ENCODE assay signal across 34 cellular contexts in genomic region chr2:118291481-118291880, GRCh38.
DNase-seq lines count a peak whose midpoint lies in the region; FAIRE-seq and TF ChIP-seq lines count a peak whose summit lies in the region.
"Had no signal": no experiment of that assay in that cellular context is flagged by ENCODE, and none has a peak within 500 bp of the region (broad histone marks: within the 10 kb centered on the region; RNA-seq: fewer than 3 reads in every experiment).

No MANE protein-coding gene starts in this region.

- H3K36me3 ChIP-seq in breast epithelium: no peaks in the 10 kb centered on the region
- H3K36me3 ChIP-seq: heart right ventricle, right atrium auricular region, SJCRH30, WERI-Rb-1 had no signal

- H3K27me3 Mint-ChIP-seq in MCF 10A (ENCODE audit: insufficient read depth, unreplicated experiment): peaks cover 18% of the 10 kb centered on the region

- POLR2A ChIA-PET in MCF 10A (lab: Yijun Ruan, JAX): no interaction called here

- BruUV-seq in MCF 10A (replicated peaks; lab: Mats Ljungman, UMichigan): no TSS peak

- no peak overlapping the region for H3K27ac Mint-ChIP-seq in MCF 10A (ENCODE audit: low read depth, unreplicated experiment)
- H3K27ac Mint-ChIP-seq: activated naive CD8-positive, alpha-beta T cell treated with anti-CD3 and anti-CD28 coated beads for 36 hours; CD4-positive, CD25-positive, alpha-beta regulatory T cell had no signal

- no peak for TF ChIP-seq POLR2A in breast epithelium (IDR thresholded peaks at IDR 0.05)

- DNase-seq in MCF 10A (ENCODE audit: unreplicated experiment) (peak; percentile 14), breast epithelium (ENCODE audit: low spot score in 2 of 2) (no peak), NCI-H446 (lab: John Stamatoyannopoulos, UW) (peak; percentile 38 to 86), coronary artery (ENCODE audit: low spot score) (peak; percentile 16), stromal cell of bone marrow (ENCODE audit: low read depth) (peak; percentile 37), urothelium cell line (ENCODE audit: low spot score) (no peak), NCI-H2081 treated with DMSO at 0.1 percent for 48 hours (lab: John Stamatoyannopoulos, UW) (no peak)
- DNase-seq in activated naive CD4-positive, alpha-beta T cell treated with anti-CD3 and anti-CD28 coated beads, Interleukin-2, amount 50 U/mL, for 16 hours: no peak
- DNase-seq: 8988T; activated CD4-positive, alpha-beta T cell treated with anti-CD3 and anti-CD28 coated beads for 48 hours; activated CD8-positive, alpha-beta memory T cell treated with anti-CD3 and anti-CD28 coated beads for 24 hours; activated effector memory CD4-positive, alpha-beta T cell treated with Interleukin-2 at 50 U/mL for 16 hours; activated naive CD8-positive, alpha-beta T cell treated with anti-CD3 and anti-CD28 coated beads for 36 hours; AML-193; anterior cingulate cortex; CD4-positive, CD25-positive, alpha-beta regulatory T cell; DMS79 treated with DMSO at 0.1 percent for 48 hours; erythroblast; foreskin keratinocyte; HCEC 1CT; heart right ventricle; NCI-H1417 treated with DMSO at 0.1 percent for 48 hours; NCI-H2081; NCI-H226; NCI-H748 treated with DMSO at 0.1 percent for 48 hours; SJCRH30; stimulated activated naive CD8-positive, alpha-beta T cell treated with anti-CD3 and anti-CD28 coated beads, Interleukin-15, Interleukin-2, amounts not matched to agents 100 U/mL and 50 U/mL, for 24 hours; T1000; testis; WERI-Rb-1 had no signal

- H3K9me3 Mint-ChIP-seq in MCF 10A (ENCODE audit: unreplicated experiment): no peaks in the 10 kb centered on the region
- H3K9me3 Mint-ChIP-seq: activated naive CD8-positive, alpha-beta T cell treated with anti-CD3 and anti-CD28 coated beads for 36 hours had no signal

- TF ChIP-seq CTCF in MCF 10A (IDR thresholded peaks at IDR 0.05; ENCODE audit: unreplicated experiment) (no peak), breast epithelium (IDR thresholded peaks at IDR 0.05) (no peak), coronary artery (IDR thresholded peaks at IDR 0.05) (no peak)

- H3K27ac ChIP-seq in breast epithelium (no peak overlapping the region), coronary artery (no peak overlapping the region)
- H3K27ac ChIP-seq: foreskin keratinocyte, heart right ventricle, right atrium auricular region, SJCRH30, testis, WERI-Rb-1 had no signal

- no peaks in the 10 kb centered on the region for H3K36me3 Mint-ChIP-seq in MCF 10A (ENCODE audit: insufficient read depth, unreplicated experiment)
- H3K36me3 Mint-ChIP-seq: activated naive CD8-positive, alpha-beta T cell treated with anti-CD3 and anti-CD28 coated beads for 36 hours; CD4-positive, CD25-positive, alpha-beta regulatory T cell had no signal

- no peaks in the 10 kb centered on the region for H3K9me3 ChIP-seq in breast epithelium
- H3K9me3 ChIP-seq: heart right ventricle, right atrium auricular region, SJCRH30, testis had no signal

- H3K4me3 ChIP-seq in breast epithelium (no peak overlapping the region), coronary artery (no peak overlapping the region)
- H3K4me3 ChIP-seq: heart right ventricle, right atrium auricular region, SJCRH30, smooth muscle cell, testis had no signal

- no peaks in the 10 kb centered on the region for H3K4me1 ChIP-seq in breast epithelium
- H3K4me1 ChIP-seq: foreskin keratinocyte, heart right ventricle, right atrium auricular region, SJCRH30 had no signal

- intact Hi-C loops in MCF 10A (cut with micrococcal nuclease) (loop anchor here (5.0 kb wide), 1 partner anchor 49 kb away; no protein-coding TSS in a partner anchor), breast epithelium (cut with DNase I; ENCODE audit: low total_unique reads) (no loop called here)

- FAIRE-seq in urothelium cell line (lab: Jason Lieb, UNC): no peak
- FAIRE-seq: HTR-8/SVneo, keratinocyte had no signal

- H3K27me3 ChIP-seq in breast epithelium: no peaks in the 10 kb centered on the region
- H3K27me3 ChIP-seq: right atrium auricular region, SJCRH30, testis had no signal

- H3K4me1 Mint-ChIP-seq in MCF 10A (ENCODE audit: insufficient read depth, unreplicated experiment): no peaks in the 10 kb centered on the region
- H3K4me1 Mint-ChIP-seq: activated naive CD8-positive, alpha-beta T cell treated with anti-CD3 and anti-CD28 coated beads for 36 hours; CD4-positive, CD25-positive, alpha-beta regulatory T cell had no signal

- CTCF ChIA-PET in MCF 10A (lab: Yijun Ruan, JAX): no interaction called here

- H3K4me3 Mint-ChIP-seq in MCF 10A (ENCODE audit: unreplicated experiment): no peak overlapping the region
- H3K4me3 Mint-ChIP-seq: activated naive CD8-positive, alpha-beta T cell treated with anti-CD3 and anti-CD28 coated beads for 36 hours; CD4-positive, CD25-positive, alpha-beta regulatory T cell had no signal

Comparison
In these comparisons a context has a peak if more than half of its experiments do, and no peak if none do; other contexts are left out.
1. DNase-seq: peak in MCF 10A (single experiment), NCI-H446 (2 of 2), coronary artery (single experiment) and stromal cell of bone marrow (single experiment); none in breast epithelium (0 of 2), urothelium cell line (single experiment), NCI-H2081 treated with DMSO at 0.1 percent for 48 hours (single experiment) and activated naive CD4-positive, alpha-beta T cell treated with anti-CD3 and anti-CD28 coated beads, Interleukin-2, amount 50 U/mL, for 16 hours (single experiment).